In genomic region chr2:55438391-55439100, GRCh38 we compare ENCODE assay signal across 1 cellular context.
A peak's percentile ranks its signal among the peaks of the same experiment; 100 is the strongest.
TF ChIP-seq lines count a peak whose summit lies in the region.

No MANE protein-coding gene starts in this region.

TF ChIP-seq in HepG2, 621 proteins besides CTCF, POLR2A, EP300 and RAD21 (continues in another document):
- no peak for TF ChIP-seq KDM4B (CRISPR knock-in tag; IDR thresholded peaks at IDR 0.05)
- no peak for TF ChIP-seq ZNF414 (CRISPR knock-in tag; IDR thresholded peaks at IDR 0.05)
- TF ChIP-seq MNT (IDR thresholded peaks at IDR 0.05) = no peak
- TF ChIP-seq ZNF7 (CRISPR knock-in tag; IDR thresholded peaks at IDR 0.05) = no peak
- no peak for TF ChIP-seq ZNF256 (CRISPR knock-in tag; conservative IDR thresholded peaks at IDR 0.05)
- TF ChIP-seq KAT7 (CRISPR knock-in tag; IDR thresholded peaks at IDR 0.05; ENCODE audit: borderline replicate concordance) = no peak
- TF ChIP-seq ZBTB1 (CRISPR knock-in tag; IDR thresholded peaks at IDR 0.05; ENCODE audit: borderline replicate concordance) = no peak
- TF ChIP-seq ZBTB46 (CRISPR knock-in tag; IDR thresholded peaks at IDR 0.05; ENCODE audit: borderline replicate concordance) = no peak
- no peak for TF ChIP-seq NFATC3 (CRISPR knock-in tag; IDR thresholded peaks at IDR 0.05)
- 0 out of 2 replicates have a peak, but pooled peaks have one; percentile 29 for TF ChIP-seq ZFY (CRISPR knock-in tag; IDR thresholded peaks at IDR 0.05)
- TF ChIP-seq ARNT2 (CRISPR knock-in tag; IDR thresholded peaks at IDR 0.05; ENCODE audit: low read depth) = no peak
- TF ChIP-seq JUNB (CRISPR knock-in tag; IDR thresholded peaks at IDR 0.05; ENCODE audit: borderline replicate concordance) = no peak
- no peak for TF ChIP-seq SP4 (CRISPR knock-in tag; IDR thresholded peaks at IDR 0.05)
- TF ChIP-seq NR2F6 (IDR thresholded peaks at IDR 0.05) = no peak
- TF ChIP-seq NR2F6 (CRISPR knock-in tag; IDR thresholded peaks at IDR 0.05) = no peak
- TF ChIP-seq ARID4A (CRISPR knock-in tag; IDR thresholded peaks at IDR 0.05; ENCODE audit: borderline replicate concordance) = peak; percentile 18; the same call in 1 of the 2 replicates
- no peak for TF ChIP-seq E2F2 (CRISPR knock-in tag; IDR thresholded peaks at IDR 0.05; ENCODE audit: borderline replicate concordance)
- TF ChIP-seq PLSCR1 (CRISPR knock-in tag; IDR thresholded peaks at IDR 0.05; ENCODE audit: borderline replicate concordance) = no peak
- no peak for TF ChIP-seq FIP1L1 (IDR thresholded peaks at IDR 0.05; ENCODE audit: borderline replicate concordance, insufficient read depth, low read depth, low read length)
- no peak for TF ChIP-seq ZNF570 (CRISPR knock-in tag; IDR thresholded peaks at IDR 0.05; ENCODE audit: borderline replicate concordance)
- TF ChIP-seq UBTF (CRISPR knock-in tag; IDR thresholded peaks at IDR 0.05) = peak; percentile 11; the same call in 1 of the 2 replicates
- TF ChIP-seq NFE2 (CRISPR knock-in tag; IDR thresholded peaks at IDR 0.05) = no peak
- TF ChIP-seq HNRNPUL1 (IDR thresholded peaks at IDR 0.05; ENCODE audit: low read depth, low read length) = no peak
- TF ChIP-seq ZNF101 (CRISPR knock-in tag; IDR thresholded peaks at IDR 0.05; ENCODE audit: borderline replicate concordance, low read depth) = no peak
- TF ChIP-seq GATA4 (IDR thresholded peaks at IDR 0.05; ENCODE audit: borderline replicate concordance, low read depth) = no peak
- no peak for TF ChIP-seq ZNF703 (CRISPR knock-in tag; IDR thresholded peaks at IDR 0.05; ENCODE audit: borderline replicate concordance)
- TF ChIP-seq ZSCAN25 (CRISPR knock-in tag; IDR thresholded peaks at IDR 0.05) = no peak; the same call in 1 of the 2 replicates
- no peak for TF ChIP-seq NFIB (CRISPR knock-in tag; IDR thresholded peaks at IDR 0.05; ENCODE audit: borderline replicate concordance)
- no peak for TF ChIP-seq MXD1 (CRISPR knock-in tag; IDR thresholded peaks at IDR 0.05)
- TF ChIP-seq HBP1 (CRISPR knock-in tag; IDR thresholded peaks at IDR 0.05; ENCODE audit: low read depth) = no peak
- no peak for TF ChIP-seq MTA3 (CRISPR knock-in tag; IDR thresholded peaks at IDR 0.05)
- peak; percentile 42 for TF ChIP-seq ZMYM4 (CRISPR knock-in tag; IDR thresholded peaks at IDR 0.05)
- no peak for TF ChIP-seq ATF7-NPFF (CRISPR knock-in tag; IDR thresholded peaks at IDR 0.05; ENCODE audit: low read depth)
- TF ChIP-seq TIGD3 (CRISPR knock-in tag; IDR thresholded peaks at IDR 0.05; ENCODE audit: borderline replicate concordance) = no peak
- no peak for TF ChIP-seq ZNF816 (CRISPR knock-in tag; IDR thresholded peaks at IDR 0.05; ENCODE audit: borderline replicate concordance)
- no peak for TF ChIP-seq DNMT1 (CRISPR knock-in tag; IDR thresholded peaks at IDR 0.05)
- TF ChIP-seq ZNF512 (CRISPR knock-in tag; IDR thresholded peaks at IDR 0.05) = 0 out of 2 replicates have a peak, but pooled peaks have one; percentile 56
- no peak for TF ChIP-seq DDIT3 (CRISPR knock-in tag; IDR thresholded peaks at IDR 0.05)
